Comparison of ENCODE assay signal across 12 cellular contexts in the genomic region with DNA sequence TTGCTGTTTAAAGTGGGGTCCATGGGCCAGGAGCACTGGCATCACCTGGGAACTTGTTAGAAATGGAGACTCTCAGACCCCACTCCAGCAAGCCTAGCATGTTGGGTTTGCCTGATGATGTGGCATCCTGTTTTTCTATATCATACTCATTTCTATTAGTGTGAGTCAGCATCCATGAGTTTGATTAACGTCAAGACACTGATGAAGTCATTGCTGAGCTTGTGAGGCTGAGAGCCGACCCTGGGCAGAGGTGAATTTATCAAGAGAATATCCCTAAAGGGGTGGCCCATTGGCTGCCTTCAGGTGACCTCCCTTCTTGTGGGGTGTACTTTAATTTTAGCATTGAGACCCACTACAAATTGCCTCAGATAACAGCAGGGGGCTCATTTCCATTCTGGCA. TPM values are rescaled to one million over a fixed set of nuclear protein-coding genes. Genes with fewer than 3 reads are reported as not detected.
DNase-seq lines count a peak whose midpoint lies in the region; ATAC-seq, FAIRE-seq and TF ChIP-seq lines count a peak whose summit lies in the region.
"Had no signal": no experiment of that assay in that cellular context is flagged by ENCODE, and none has a peak within 500 bp of the region (broad histone marks: within the 10 kb centered on the region; RNA-seq: fewer than 3 reads in every experiment).

No MANE protein-coding gene starts in this region.

- POLR2A ChIA-PET in K562 (lab: Yijun Ruan, JAX): interaction anchor here (0.8 kb wide), 1 partner anchor 163 kb away, joined by 3 read pairs; no protein-coding TSS in a partner anchor

- intact Hi-C loops in K562 (cut with micrococcal nuclease) (no loop called here), esophagus muscularis mucosa (cut with DNase I) (no loop called here)

- H3K27me3 ChIP-seq in K562 (ENCODE audit: control insufficient read depth in 2 of 2, insufficient read depth in 2 of 2, low read length in 2 of 2) (peaks cover 15 to 33% of the 10 kb centered on the region in 2 experiments; a peak in 4 of 5 replicates), osteoblast (ENCODE audit: insufficient read depth, low read length) (no peaks in the 10 kb centered on the region), esophagus muscularis mucosa (no peaks in the 10 kb centered on the region)
- H3K27me3 ChIP-seq: Peyer's patch had no signal

- TF ChIP-seq RAD21 in K562 (CRISPR knock-in tag; conservative IDR thresholded peaks at IDR 0.05 in 1 of 2, IDR thresholded peaks at IDR 0.05 in 1 of 2): no peak

- H3K4me1 ChIP-seq in K562 (replicated peaks in 1 of 2; ENCODE audit: control insufficient read depth in 2 of 2, insufficient read depth in 2 of 2, low read length in 2 of 2) (no peaks in the 10 kb centered on the region), osteoblast (ENCODE audit: insufficient read depth, low read length) (peaks cover 5% of the 10 kb centered on the region), esophagus muscularis mucosa (no peaks in the 10 kb centered on the region)
- H3K4me1 ChIP-seq: Peyer's patch had no signal

- CTCF ChIA-PET in K562 (lab: Yijun Ruan, JAX; ENCODE audit: low intra/inter-chr PET ratio): no interaction called here

- BruUV-seq in K562 (replicated peaks; lab: Mats Ljungman, UMichigan): no TSS peak

- H2AFZ ChIP-seq in K562 (ENCODE audit: low read depth, low read length): no peak overlapping the region
- peak overlapping the region; percentile 43 for H2AFZ ChIP-seq in osteoblast (ENCODE audit: low read length)

- no peak overlapping the region for H3K27ac ChIP-seq in K562 (ENCODE audit: extremely low read depth, low read depth, low read length)
- peak overlapping the region; percentile 24 for H3K27ac ChIP-seq in osteoblast (ENCODE audit: low read depth, low read length)
- no peak overlapping the region for H3K27ac ChIP-seq in esophagus muscularis mucosa (replicated peaks in 1 of 4)
- H3K27ac ChIP-seq: Peyer's patch had no signal

- H3K9me1 ChIP-seq in K562 (ENCODE audit: control insufficient read depth, insufficient read depth, low read length): no peaks in the 10 kb centered on the region

- H3K4me2 ChIP-seq in K562 (ENCODE audit: insufficient read depth, low read length) (no peak overlapping the region), osteoblast (ENCODE audit: insufficient read depth, low read length) (no peak overlapping the region)

- 3% methylated on average over 2 of the region's 2 CpGs for WGBS in K562 (ENCODE audit: insufficient coverage, low coverage, missing lambda C conversion rate)
- 58% methylated on average over 2 of the region's 2 CpGs for WGBS in esophagus muscularis mucosa

- no peaks in the 10 kb centered on the region for H3K79me2 ChIP-seq in K562 (ENCODE audit: control insufficient read depth, insufficient read depth, low read length)
- no peaks in the 10 kb centered on the region for H3K79me2 ChIP-seq in osteoblast (ENCODE audit: insufficient read depth, low read length)

- H3K36me3 ChIP-seq in K562 (ENCODE audit: control insufficient read depth, insufficient read depth, low read length) (no peaks in the 10 kb centered on the region), osteoblast (ENCODE audit: insufficient read depth, low read length) (no peaks in the 10 kb centered on the region), esophagus muscularis mucosa (no peaks in the 10 kb centered on the region)
- H3K36me3 ChIP-seq: Peyer's patch had no signal

- H3K9ac ChIP-seq in K562 (ENCODE audit: insufficient read depth in 1 of 2, low read depth in 2 of 2, low read length in 2 of 2): no peak overlapping the region

- ATAC-seq in K562 (no peak), GM21825 (IDR thresholded peaks at IDR 0.05; ENCODE audit: unreplicated experiment) (no peak)

- H3K9me3 ChIP-seq in K562 (replicated peaks; ENCODE audit: control insufficient read depth, insufficient read depth, low read depth, low read length): no peaks in the 10 kb centered on the region
- H3K9me3 ChIP-seq in osteoblast (ENCODE audit: low read depth, low read length): no peaks in the 10 kb centered on the region
- H3K9me3 ChIP-seq in esophagus muscularis mucosa: no peaks in the 10 kb centered on the region
- H3K9me3 ChIP-seq: Peyer's patch had no signal

- TF ChIP-seq EP300 in K562 (IDR thresholded peaks at IDR 0.05; ENCODE audit: low read length) (no peak), esophagus muscularis mucosa (IDR thresholded peaks at IDR 0.05) (no peak)

- peak; percentile 9 for DNase-seq in DMS53 treated with DMSO at 0.1 percent for 48 hours (lab: John Stamatoyannopoulos, UW; ENCODE audit: unreplicated experiment)
- peak; percentile 44 for DNase-seq in HTR-8/SVneo (ENCODE audit: insufficient read length, low spot score)
- DNase-seq in K562 (ENCODE audit: extremely low read depth in 1 of 4, low spot score in 3 of 4): no peak
- peak; percentile 53 for DNase-seq in osteoblast (ENCODE audit: insufficient read length, low spot score, missing footprints)
- DNase-seq in NK-92 (lab: John Stamatoyannopoulos, UW; ENCODE audit: unreplicated experiment): no peak
- DNase-seq in esophagus muscularis mucosa (ENCODE audit: extremely low spot score): no peak
- DNase-seq in ecto neural progenitor cell (ENCODE audit: low spot score): no peak
- DNase-seq: activated naive CD8-positive, alpha-beta T cell treated with anti-CD3 and anti-CD28 coated beads, Interleukin-2, amount 10 ng/mL, durations not matched to agents 7 days and 5 days; NCI-H1930; nucleus accumbens; Peyer's patch had no signal

- in situ Hi-C loops in K562 (cut with MboI): no loop called here

- H3K4me3 ChIP-seq in K562 (no peak overlapping the region), osteoblast (ENCODE audit: insufficient read depth, low read length) (no peak overlapping the region), esophagus muscularis mucosa (no peak overlapping the region)
- H3K4me3 ChIP-seq: Peyer's patch had no signal

- FAIRE-seq in HTR-8/SVneo (lab: Jason Lieb, UNC): no peak
- peak; percentile 44 for FAIRE-seq in K562 (lab: Jason Lieb, UNC)

- H4K20me1 ChIP-seq in K562 (replicated peaks; ENCODE audit: control insufficient read depth, insufficient read depth, low read length): no peaks in the 10 kb centered on the region
- no peaks in the 10 kb centered on the region for H4K20me1 ChIP-seq in osteoblast (ENCODE audit: insufficient read depth, low read length)

- TF ChIP-seq CTCF in K562 (IDR thresholded peaks at IDR 0.05 in 2 of 3, conservative IDR thresholded peaks at IDR 0.05 in 1 of 3; ENCODE audit: insufficient read depth in 2 of 3, low read depth in 1 of 3, low read length in 3 of 3) (no peak), osteoblast (IDR thresholded peaks at IDR 0.05; ENCODE audit: extremely low read depth, low read depth, low read length) (no peak), esophagus muscularis mucosa (IDR thresholded peaks at IDR 0.05) (no peak)

- no peak for TF ChIP-seq POLR2A in K562 (conservative IDR thresholded peaks at IDR 0.05)
- TF ChIP-seq POLR2A in esophagus muscularis mucosa (IDR thresholded peaks at IDR 0.05; ENCODE audit: low read depth): no peak

TF ChIP-seq in K562, 482 proteins besides CTCF, POLR2A, EP300 and RAD21 (continues in another document):
- TF ChIP-seq PATZ1 (CRISPR knock-in tag; IDR thresholded peaks at IDR 0.05; ENCODE audit: borderline replicate concordance): no peak
- TF ChIP-seq CREB3 (tag; conservative IDR thresholded peaks at IDR 0.05; ENCODE audit: low read depth): no peak
- TF ChIP-seq ZNF217 (CRISPR knock-in tag; IDR thresholded peaks at IDR 0.05): no peak
- TF ChIP-seq ELF4 (CRISPR knock-in tag; IDR thresholded peaks at IDR 0.05): no peak

RNA-seq across cellular contexts. Expression of gene RNF144B, which starts 43.4 kb away (rescaled TPM):
- not detected in 2 replicates for total RNA-seq in K562 (2011; cell fraction: chromatin; rRNA removed; ENCODE audit: low replicate concordance)
- total RNA-seq in K562 (2011; cell fraction: nucleolus; rRNA removed): not detected in 2 replicates
- total RNA-seq in K562 (2011; cell fraction: nucleoplasm; rRNA removed): not detected in 2 replicates
- not detected in 2 replicates for total RNA-seq in K562 (2014; rRNA removed)
- not detected in 2 replicates for total RNA-seq in K562 (2014; rRNA removed; fragmentation: Illumina TruSeq; extraction: Trizol)
- total RNA-seq in K562 (2015; rRNA removed; fragmentation: Illumina TruSeq; extraction: Trizol): not detected in 2 replicates
- not detected in 2 replicates for total RNA-seq in K562 (2021)
- 0.01 TPM in 1 of 2 replicates, not detected in the other for polyA plus RNA-seq in K562 (2011; rRNA removed)
- polyA plus RNA-seq in K562 (2011; cell fraction: cytosol; rRNA removed): not detected in 2 replicates
- polyA plus RNA-seq in K562 (2011; cell fraction: nucleus; rRNA removed): not detected in 2 replicates
- 0.03 and 0.07 TPM in 2 replicates for polyA plus RNA-seq in K562 (2012)
- not detected in 2 replicates for polyA plus RNA-seq in K562 (2014; fragmentation: Illumina TruSeq; extraction: Trizol)
- under 1 TPM in 1 of 2 experiments, not detected in 1; 0.01 TPM for polyA plus RNA-seq in K562 (2014; fragmentation: Nextera tagmentation; extraction: Ambion mirVana)
- not detected in 2 replicates for polyA plus RNA-seq in K562 (2014; rRNA removed)
- not detected in 2 replicates for polyA minus RNA-seq in K562 (2011; rRNA and poly(A)+ RNA removed)
- polyA minus RNA-seq in K562 (2011; cell fraction: cytosol; rRNA and poly(A)+ RNA removed): not detected in 2 replicates
- not detected in 2 replicates for polyA minus RNA-seq in K562 (2011; cell fraction: nucleus; rRNA and poly(A)+ RNA removed)
- 4.4 and 5.8 TPM in 2 replicates for total RNA-seq in osteoblast
- 10 to 100 TPM in 3 of 4 donors, 1 to 10 TPM in 1; 6.6 to 20.0 (median 12.1) TPM for total RNA-seq in esophagus muscularis mucosa

Comparison
In these comparisons a context has a peak if more than half of its experiments do, and no peak if none do; other contexts are left out.
1. DNase-seq: peak in DMS53 treated with DMSO at 0.1 percent for 48 hours (single experiment), HTR-8/SVneo (single experiment) and osteoblast (single experiment); none in K562 (0 of 4), NK-92 (single experiment), esophagus muscularis mucosa (single experiment) and ecto neural progenitor cell (single experiment).